In genomic region chr1:242966892-242967291, GRCh38 we compare ENCODE assay signal across 34 cellular contexts.
"Had no signal": no experiment of that assay in that cellular context is flagged by ENCODE, and none has a peak within 500 bp of the region (broad histone marks: within the 10 kb centered on the region; RNA-seq: fewer than 3 reads in every experiment).

No MANE protein-coding gene starts in this region.

- H3K4me3 ChIP-seq: MG63 had no signal

- DNase-seq: Karpas-422, Kasumi-1, MG63, MM.1S, MV-4-11, NCI-H1048, NCI-H1092, NCI-H1092 treated with DMSO at 0.1 percent for 48 hours, NCI-H1105, NCI-H1105 treated with DMSO at 0.1 percent for 48 hours, NCI-H1417, NCI-H1417 treated with DMSO at 0.1 percent for 48 hours, NCI-H1436, NCI-H1436 treated with DMSO at 0.1 percent for 48 hours, NCI-H146, NCI-H1694, NCI-H1694 treated with DMSO at 0.1 percent for 48 hours, NCI-H187, NCI-H187 treated with DMSO at 0.1 percent for 48 hours, NCI-H1930, NCI-H2029, NCI-H2029 treated with DMSO at 0.1 percent for 48 hours, NCI-H2081, NCI-H2081 treated with DMSO at 0.1 percent for 48 hours, NCI-H2107, NCI-H2171, NCI-H2171 treated with DMSO at 0.1 percent for 48 hours, NCI-H2227 treated with DMSO at 0.1 percent for 48 hours, NCI-H226, NCI-H345, NCI-H446, NCI-H446 treated with DMSO at 0.1 percent for 48 hours, NCI-H510A, NCI-H510A treated with DMSO at 0.1 percent for 48 hours had no signal

- H3K36me3 ChIP-seq: MG63 had no signal

- H3K27me3 ChIP-seq: MG63 had no signal

- H3K9me3 ChIP-seq: MG63 had no signal
